8 cellular contexts compared by ENCODE assay signal in the genomic region with DNA sequence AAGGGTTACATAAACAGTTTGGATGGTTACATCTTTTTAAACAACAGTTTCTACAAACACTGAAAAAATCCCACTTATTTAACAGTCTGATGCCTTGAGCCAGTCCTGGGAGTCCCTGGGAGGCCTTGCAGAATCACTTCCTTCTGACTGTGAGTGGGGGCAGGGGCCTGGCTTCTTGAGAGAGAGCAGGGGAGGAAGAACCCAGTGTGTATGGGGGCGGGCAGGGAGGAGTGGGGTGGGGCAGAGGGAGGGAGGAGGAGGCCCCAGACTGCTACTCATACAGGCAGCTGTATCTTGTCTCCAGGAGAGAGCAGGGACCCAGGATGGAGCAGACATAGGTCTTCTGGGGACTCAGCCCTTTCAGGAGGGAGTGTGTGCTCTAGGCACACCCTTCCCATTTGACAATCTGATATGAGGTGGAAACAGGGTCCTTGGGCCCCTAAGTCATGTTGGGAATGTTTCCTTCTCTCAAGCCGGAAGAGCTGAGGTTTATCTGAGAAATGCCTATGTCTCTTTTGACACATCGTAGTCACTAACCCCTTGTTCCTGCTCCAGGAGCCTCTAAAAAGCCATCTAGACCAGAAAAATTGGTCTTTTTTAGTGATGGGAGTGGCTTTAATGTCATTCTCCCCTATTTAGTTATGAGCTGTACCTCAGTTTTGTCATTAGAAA. TPM values are rescaled to one million over a fixed set of nuclear protein-coding genes. Genes with fewer than 3 reads are reported as not detected.
DNase-seq lines count a peak whose midpoint lies in the region; ATAC-seq, FAIRE-seq and TF ChIP-seq lines count a peak whose summit lies in the region.

No MANE protein-coding gene starts in this region.

- H3K36me3 Mint-ChIP-seq in activated T-cell treated with anti-CD3 and anti-CD28 coated beads, Interleukin-2, amount 50 U/mL, for 4 hours (ENCODE audit: insufficient read depth), result peaks cover 13% of the 10 kb centered on the region

- no peaks in the 10 kb centered on the region for H3K9me3 Mint-ChIP-seq in activated T-cell treated with anti-CD3 and anti-CD28 coated beads, Interleukin-2, amount 50 U/mL, for 4 hours

- peak overlapping the region; percentile 62 for H3K4me3 Mint-ChIP-seq in activated T-cell treated with anti-CD3 and anti-CD28 coated beads, Interleukin-2, amount 50 U/mL, for 4 hours

- no peaks in the 10 kb centered on the region for H3K9me3 ChIP-seq in skeletal muscle satellite cell (replicated peaks; ENCODE audit: low read length)

- peak; percentile 62 for DNase-seq in GM12892 (ENCODE audit: insufficient read length)
- DNase-seq in HCEC 1CT, result peak; percentile 82
- DNase-seq in MV-4-11 (lab: John Stamatoyannopoulos, UW), result peak; percentile 91
- peak; percentile 64 for DNase-seq in activated T-cell treated with anti-CD3 and anti-CD28 coated beads, Interleukin-2, amount 50 U/mL, for 4 hours
- peak; percentile 93 for DNase-seq in Right ventricle myocardium inferior (ENCODE audit: missing footprints)
- no peak for DNase-seq in DMS114 treated with DMSO at 0.1 percent for 48 hours (lab: John Stamatoyannopoulos, UW; ENCODE audit: unreplicated experiment)
- DNase-seq in COLO668 (lab: John Stamatoyannopoulos, UW; ENCODE audit: unreplicated experiment), result no peak

- peak overlapping the region; percentile 39 for H3K9ac ChIP-seq in skeletal muscle satellite cell (ENCODE audit: low read depth, low read length)

- intact Hi-C loops in Right ventricle myocardium inferior (cut with DNase I), result loop anchor here (2.0 kb wide), 1 partner anchor 13 kb away; no protein-coding TSS in a partner anchor

- peak; percentile 90 for FAIRE-seq in GM12892 (lab: Jason Lieb, UNC)

- H3K4me2 ChIP-seq in skeletal muscle satellite cell (ENCODE audit: low read length), result peak overlapping the region; percentile 36

- TF ChIP-seq POLR2A in GM12892 (IDR thresholded peaks at IDR 0.05; ENCODE audit: low read depth, low read length), result peak; percentile 32; the same call in 1 of the 2 replicates

- H3K27me3 ChIP-seq in skeletal muscle satellite cell (ENCODE audit: control insufficient read depth, insufficient read depth, low read length), result no peaks in the 10 kb centered on the region

- peak; percentile 83 to 84 for ATAC-seq in activated T-cell treated with anti-CD3 and anti-CD28 coated beads, Interleukin-2, amount 50 U/mL, for 4 hours
- peak; percentile 73 for ATAC-seq in Right ventricle myocardium inferior

- H3K4me3 ChIP-seq in skeletal muscle satellite cell (ENCODE audit: low read length), result no peak overlapping the region

- peaks cover 85% of the 10 kb centered on the region for H3K4me1 Mint-ChIP-seq in activated T-cell treated with anti-CD3 and anti-CD28 coated beads, Interleukin-2, amount 50 U/mL, for 4 hours (ENCODE audit: low read depth)

- H3K4me1 ChIP-seq in skeletal muscle satellite cell (ENCODE audit: control insufficient read depth, insufficient read depth, low read length), result peaks cover 30% of the 10 kb centered on the region

- no peaks in the 10 kb centered on the region for H3K36me3 ChIP-seq in skeletal muscle satellite cell (ENCODE audit: insufficient read depth, low read length)

- H3K27me3 Mint-ChIP-seq in activated T-cell treated with anti-CD3 and anti-CD28 coated beads, Interleukin-2, amount 50 U/mL, for 4 hours (ENCODE audit: low read depth), result no peaks in the 10 kb centered on the region

RNA-seq across cellular contexts. Expression of a gene that starts 52.8 kb away (rescaled TPM):
- 29.9 TPM for polyA plus RNA-seq in GM12892 (2012; ENCODE audit: missing spikeins)
- total RNA-seq in activated T-cell treated with anti-CD3 and anti-CD28 coated beads, Interleukin-2, amount 50 U/mL, for 4 hours, result 100 to 1,000 TPM; 342 to 390 (median 377) TPM
- 12.7 TPM for total RNA-seq in Right ventricle myocardium inferior
- 10.6 and 12.9 TPM in 2 replicates for total RNA-seq in skeletal muscle satellite cell (2012; rRNA removed)

Comparison
In these comparisons a context has a peak if more than half of its experiments do, and no peak if none do; other contexts are left out.
1. DNase-seq: peak in GM12892 (single experiment), HCEC 1CT (single experiment), MV-4-11 (single experiment), activated T-cell treated with anti-CD3 and anti-CD28 coated beads, Interleukin-2, amount 50 U/mL, for 4 hours (single experiment) and Right ventricle myocardium inferior (single experiment); none in DMS114 treated with DMSO at 0.1 percent for 48 hours (single experiment) and COLO668 (single experiment).
2. RNA of a gene that starts 52.8 kb away (total RNA-seq): 342 to 390 TPM in activated T-cell treated with anti-CD3 and anti-CD28 coated beads, Interleukin-2, amount 50 U/mL, for 4 hours; 12.7 TPM in Right ventricle myocardium inferior (single experiment); every median in the first group is over 10 times any median in the second.